Comparison of ENCODE assay signal across 29 cellular contexts in the genomic region with DNA sequence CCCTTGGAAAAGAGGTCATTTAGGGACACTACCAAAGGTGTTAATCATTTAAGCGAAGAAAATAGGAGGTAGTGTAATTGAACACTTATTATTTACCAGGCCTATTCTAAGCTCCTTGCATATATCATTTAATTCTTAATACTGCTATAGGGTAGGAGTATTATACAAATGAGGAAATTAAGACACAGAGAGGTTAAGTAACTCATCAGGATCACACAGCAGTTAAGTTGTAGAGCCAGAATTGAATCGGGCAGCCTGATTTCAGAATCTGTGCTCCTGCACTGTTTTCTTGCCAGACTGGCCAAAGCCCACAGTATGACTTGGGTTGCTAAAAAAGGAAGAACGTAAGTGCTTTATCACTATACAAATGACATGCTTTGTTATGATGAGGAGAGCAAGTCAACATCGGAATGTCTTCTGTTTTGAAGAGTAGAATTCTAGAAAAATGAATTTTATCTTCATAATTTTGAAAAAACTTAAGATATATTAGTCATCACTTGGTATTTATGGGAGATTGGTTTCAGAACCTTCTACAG.
"Had no signal": no experiment of that assay in that cellular context is flagged by ENCODE, and none has a peak within 500 bp of the region (broad histone marks: within the 10 kb centered on the region; RNA-seq: fewer than 3 reads in every experiment).

No MANE protein-coding gene starts in this region.

- H3K4me3 Mint-ChIP-seq: activated CD8-positive, alpha-beta memory T cell treated with anti-CD3 and anti-CD28 coated beads, Interleukin-2, amount 10 ng/mL, durations not matched to agents 7 days and 5 days; activated naive CD4-positive, alpha-beta T cell treated with anti-CD3 and anti-CD28 coated beads, Interleukin-2, amount 50 U/mL, for 24 hours; activated T-cell treated with anti-CD3 and anti-CD28 coated beads, Interleukin-2, amount 50 U/mL, for 24 hours; activated T-helper 1 cell treated with anti-CD3 and anti-CD28 coated beads, Interleukin-12 subunit alpha, Interleukin-12 subunit beta, Interleukin-2, Interleukin-4 antibody, amounts not matched to agents 30 ng/mL and 10 ng/mL and 1 ng/mL, durations not matched to agents 14 hours and 24 hours and 36 hours; brain; T-helper 1 cell treated with Interleukin-12 subunit alpha and Interleukin-12 subunit beta and Interleukin-4 antibody, amounts not matched to agents 30 μg/mL and 1 μg/mL, for 36 hours had no signal

- H3K4me2 ChIP-seq: KMS-11 had no signal

- H3K27me3 Mint-ChIP-seq: activated CD8-positive, alpha-beta memory T cell treated with anti-CD3 and anti-CD28 coated beads, Interleukin-2, amount 10 ng/mL, durations not matched to agents 7 days and 5 days; activated naive CD4-positive, alpha-beta T cell treated with anti-CD3 and anti-CD28 coated beads, Interleukin-2, amount 50 U/mL, for 24 hours; activated T-cell treated with anti-CD3 and anti-CD28 coated beads, Interleukin-2, amount 50 U/mL, for 24 hours; brain had no signal

- H3K4me3 ChIP-seq: cardiac muscle cell, SJCRH30 had no signal

- ATAC-seq: activated CD8-positive, alpha-beta memory T cell treated with anti-CD3 and anti-CD28 coated beads, Interleukin-2, amount 10 ng/mL, durations not matched to agents 7 days and 5 days; Panc1 had no signal

- H3K9ac ChIP-seq: KMS-11 had no signal

- H3K27me3 ChIP-seq: cardiac muscle cell, SJCRH30 had no signal

- H3K4me1 ChIP-seq: SJCRH30 had no signal

- H3K4me1 Mint-ChIP-seq: activated naive CD4-positive, alpha-beta T cell treated with anti-CD3 and anti-CD28 coated beads, Interleukin-2, amount 50 U/mL, for 24 hours; brain had no signal

- DNase-seq: activated CD4-positive, alpha-beta T cell treated with anti-CD3 and anti-CD28 coated beads for 48 hours; activated CD4-positive, alpha-beta T cell treated with anti-CD3 and anti-CD28 coated beads, Interleukin-2, amount 50 U/mL, for 4 hours; activated CD4-positive, CD25-positive, alpha-beta regulatory T cell treated with anti-CD3 and anti-CD28 coated beads, Interleukin-2, amount 50 U/mL, for 72 hours; activated CD8-positive, alpha-beta memory T cell treated with anti-CD3 and anti-CD28 coated beads, Interleukin-2, amount 10 ng/mL, durations not matched to agents 7 days and 5 days; activated effector memory CD4-positive, alpha-beta T cell treated with Interleukin-2 at 50 U/mL for 16 hours; activated naive CD4-positive, alpha-beta T cell; activated T-cell treated with anti-CD3 and anti-CD28 coated beads, Interleukin-2, amount 50 U/mL, for 24 hours; amygdala; MV-4-11; NCI-H1092 treated with DMSO at 0.1 percent for 48 hours; NCI-H1417 treated with DMSO at 0.1 percent for 48 hours; NCI-H1694; NCI-H2029; NCI-H2107; NCI-H345; NCI-H510A; NCI-H526 treated with DMSO at 0.1 percent for 48 hours; NCI-H82; OCI-M1; Right ventricle myocardium superior; SJCRH30 had no signal

- H3K27ac ChIP-seq: cardiac muscle cell, KMS-11, RWPE1, SJCRH30 had no signal

- H3K36me3 ChIP-seq: SJCRH30 had no signal

- H3K9me3 Mint-ChIP-seq: activated naive CD4-positive, alpha-beta T cell treated with anti-CD3 and anti-CD28 coated beads, Interleukin-2, amount 50 U/mL, for 24 hours; activated T-cell treated with anti-CD3 and anti-CD28 coated beads, Interleukin-2, amount 50 U/mL, for 24 hours; activated T-helper 1 cell treated with anti-CD3 and anti-CD28 coated beads, Interleukin-12 subunit alpha, Interleukin-12 subunit beta, Interleukin-2, Interleukin-4 antibody, amounts not matched to agents 30 ng/mL and 10 ng/mL and 1 ng/mL, durations not matched to agents 14 hours and 24 hours and 36 hours; brain; T-helper 1 cell treated with Interleukin-12 subunit alpha and Interleukin-12 subunit beta and Interleukin-4 antibody, amounts not matched to agents 30 μg/mL and 1 μg/mL, for 36 hours had no signal

- H3K9me3 ChIP-seq: SJCRH30 had no signal

- H3K27ac Mint-ChIP-seq: activated CD8-positive, alpha-beta memory T cell treated with anti-CD3 and anti-CD28 coated beads, Interleukin-2, amount 10 ng/mL, durations not matched to agents 7 days and 5 days; activated naive CD4-positive, alpha-beta T cell treated with anti-CD3 and anti-CD28 coated beads, Interleukin-2, amount 50 U/mL, for 24 hours; activated T-cell treated with anti-CD3 and anti-CD28 coated beads, Interleukin-2, amount 50 U/mL, for 24 hours; activated T-helper 1 cell treated with anti-CD3 and anti-CD28 coated beads, Interleukin-12 subunit alpha, Interleukin-12 subunit beta, Interleukin-2, Interleukin-4 antibody, amounts not matched to agents 30 ng/mL and 10 ng/mL and 1 ng/mL, durations not matched to agents 14 hours and 24 hours and 36 hours; brain; T-helper 1 cell treated with Interleukin-12 subunit alpha and Interleukin-12 subunit beta and Interleukin-4 antibody, amounts not matched to agents 30 μg/mL and 1 μg/mL, for 36 hours had no signal
